Comparison of ENCODE assay signal across 18 cellular contexts in the genomic region with DNA sequence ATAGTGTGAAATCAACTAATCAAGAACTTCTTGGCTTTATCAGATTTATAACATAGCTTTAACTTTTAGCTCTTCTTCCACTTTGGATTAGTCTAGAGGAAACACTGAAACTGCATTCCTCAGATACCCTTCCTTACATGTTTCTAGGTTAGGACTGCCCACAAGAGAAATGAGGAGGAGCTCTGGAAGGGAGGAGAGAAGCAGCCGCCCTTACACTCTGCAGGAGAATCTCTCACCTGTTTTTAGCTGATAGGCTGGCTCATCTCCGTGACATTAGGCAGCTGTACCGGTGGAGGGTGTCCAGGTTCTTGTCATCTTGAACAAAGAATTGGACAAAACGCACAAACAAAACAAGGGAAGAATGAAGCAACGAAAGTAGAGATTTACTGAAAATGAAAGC.
DNase-seq lines count a peak whose midpoint lies in the region; TF ChIP-seq lines count a peak whose summit lies in the region.
"Had no signal": no experiment of that assay in that cellular context is flagged by ENCODE, and none has a peak within 500 bp of the region (broad histone marks: within the 10 kb centered on the region; RNA-seq: fewer than 3 reads in every experiment).

No MANE protein-coding gene starts in this region.

- no peak overlapping the region for H4K5ac ChIP-seq in mesendoderm (ENCODE audit: low read length)

- H3K27ac ChIP-seq in mesendoderm (ENCODE audit: low read depth, low read length) = no peak overlapping the region
- H3K27ac ChIP-seq: Peyer's patch, SK-N-MC had no signal

- no peaks in the 10 kb centered on the region for H3K9me3 ChIP-seq in BE2C
- H3K9me3 ChIP-seq: HAP-1, Peyer's patch had no signal

- H3K4me3 ChIP-seq in BE2C (ENCODE audit: low read depth, low read length) = no peak overlapping the region
- no peak overlapping the region for H3K4me3 ChIP-seq in mesendoderm (ENCODE audit: low read length)
- H3K4me3 ChIP-seq: HAP-1, Peyer's patch, SK-N-MC had no signal

- H3K27me3 ChIP-seq in BE2C (no peaks in the 10 kb centered on the region), mesendoderm (ENCODE audit: insufficient read depth, low read length, poor library complexity) (no peaks in the 10 kb centered on the region)
- H3K27me3 ChIP-seq: Peyer's patch had no signal

- no peak overlapping the region for H3K4me2 ChIP-seq in mesendoderm (ENCODE audit: low read length)

- WGBS in mesendoderm (ENCODE audit: extremely low coverage, insufficient coverage, low lambda C conversion rate) = no CpG with 5 or more reads among the region's 5 CpGs

- H3K79me2 ChIP-seq in mesendoderm (ENCODE audit: control insufficient read depth, insufficient read depth, low read length) = no peaks in the 10 kb centered on the region

- H3K79me1 ChIP-seq in mesendoderm (ENCODE audit: low read length) = no peaks in the 10 kb centered on the region

- H3K23ac ChIP-seq in mesendoderm (ENCODE audit: low read length) = no peak overlapping the region

- H3K9me3 Mint-ChIP-seq in HFFc6 = no peaks in the 10 kb centered on the region; the same call in 1 of the 2 replicates

- peak overlapping the region; percentile 52 for H3K27ac Mint-ChIP-seq in HFFc6
- H3K27ac Mint-ChIP-seq: B cell; CD8-positive, alpha-beta T cell had no signal

- no peak overlapping the region for H4K8ac ChIP-seq in mesendoderm (ENCODE audit: low read depth, low read length)

- peak overlapping the region; percentile 88 for H3K4me3 Mint-ChIP-seq in HFFc6
- H3K4me3 Mint-ChIP-seq: B cell; CD8-positive, alpha-beta T cell had no signal

- no peaks in the 10 kb centered on the region for H3K27me3 Mint-ChIP-seq in HFFc6 (ENCODE audit: insufficient read depth)
- H3K27me3 Mint-ChIP-seq: B cell had no signal

- H3K36me3 ChIP-seq in BE2C (no peaks in the 10 kb centered on the region), mesendoderm (ENCODE audit: control insufficient read depth, insufficient read depth, low read length) (no peaks in the 10 kb centered on the region)
- H3K36me3 ChIP-seq: HAP-1, Peyer's patch had no signal

- no peak overlapping the region for H3K18ac ChIP-seq in mesendoderm (ENCODE audit: low read length)

- no peak overlapping the region for H3K9ac ChIP-seq in mesendoderm (ENCODE audit: low read length)

- H2AK5ac ChIP-seq in mesendoderm (ENCODE audit: low read length) = no peak overlapping the region

- no peaks in the 10 kb centered on the region for H3K36me3 Mint-ChIP-seq in HFFc6 (ENCODE audit: low read depth)
- H3K36me3 Mint-ChIP-seq: CD8-positive, alpha-beta T cell had no signal

- no peak overlapping the region for H2BK120ac ChIP-seq in mesendoderm (ENCODE audit: low read depth, low read length)

- H2BK15ac ChIP-seq in mesendoderm (replicated peaks; ENCODE audit: low read depth) = no peak overlapping the region

- peaks cover 21% of the 10 kb centered on the region for H3K4me1 Mint-ChIP-seq in HFFc6 (ENCODE audit: low read depth)
- H3K4me1 Mint-ChIP-seq: B cell had no signal

- H2BK5ac ChIP-seq in mesendoderm (ENCODE audit: low read length) = no peak overlapping the region

- H3K56ac ChIP-seq in mesendoderm (ENCODE audit: low read length) = no peak overlapping the region

- DNase-seq in BE2C = no peak
- DNase-seq in HFFc6 = no peak
- peak; percentile 38 for DNase-seq in OCI-M1 (lab: John Stamatoyannopoulos, UW)
- peak; percentile 31 for DNase-seq in mesendoderm
- DNase-seq in COR-L47 (lab: John Stamatoyannopoulos, UW) = no peak
- no peak for DNase-seq in stimulated activated CD4-positive, alpha-beta T cell treated with anti-CD3 and anti-CD28 coated beads, Interleukin-15, amount 100 ng/mL, for 24 hours
- DNase-seq in D341Med (ENCODE audit: low spot score) = no peak
- DNase-seq: CD8-positive, alpha-beta T cell; IMR-90; MV-4-11; NCI-H1417; NCI-H187 treated with DMSO at 0.1 percent for 48 hours; NCI-H2171; NCI-H446; Peyer's patch had no signal

- TF ChIP-seq CTCF in BE2C (IDR thresholded peaks at IDR 0.05; ENCODE audit: low read depth, low read length) (peak; percentile 1; the same call in 1 of the 2 replicates), HFFc6 (IDR thresholded peaks at IDR 0.05) (no peak)

- no peak overlapping the region for H3K4ac ChIP-seq in mesendoderm (ENCODE audit: low read depth, low read length)

- H3K4me1 ChIP-seq in BE2C (no peaks in the 10 kb centered on the region), mesendoderm (ENCODE audit: control insufficient read depth, low read depth, low read length) (no peaks in the 10 kb centered on the region)
- H3K4me1 ChIP-seq: HAP-1, Peyer's patch had no signal

Comparison
In these comparisons a context has a peak if more than half of its experiments do, and no peak if none do; other contexts are left out.
1. DNase-seq: peak in OCI-M1 (single experiment) and mesendoderm (single experiment); none in BE2C (single experiment), HFFc6 (single experiment), COR-L47 (single experiment), stimulated activated CD4-positive, alpha-beta T cell treated with anti-CD3 and anti-CD28 coated beads, Interleukin-15, amount 100 ng/mL, for 24 hours (single experiment) and D341Med (single experiment).